In the genomic region with DNA sequence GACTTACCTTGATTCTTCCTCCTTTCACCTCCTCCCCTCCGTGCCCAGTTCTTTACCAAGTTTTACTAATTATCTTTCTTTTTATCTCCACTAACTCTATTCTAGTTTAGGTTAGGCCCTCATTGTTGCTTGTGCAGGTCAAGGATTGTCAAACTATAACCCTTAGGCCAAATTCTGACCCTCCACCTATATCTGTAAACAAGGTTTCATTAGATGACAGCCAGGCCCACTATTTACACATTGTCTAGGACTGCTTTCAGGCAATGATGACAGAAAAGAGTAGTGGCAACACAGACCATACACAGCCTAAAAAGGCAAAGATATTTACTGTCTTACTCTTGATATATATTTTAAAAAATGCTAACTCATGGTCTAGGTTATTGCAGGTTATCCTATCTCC, we compare ENCODE assay signal across 32 cellular contexts.
"Had no signal": no experiment of that assay in that cellular context is flagged by ENCODE, and none has a peak within 500 bp of the region (broad histone marks: within the 10 kb centered on the region; RNA-seq: fewer than 3 reads in every experiment).

No MANE protein-coding gene starts in this region.

- H3K9me3 ChIP-seq: ascending aorta, breast epithelium, colonic mucosa, esophagus squamous epithelium, gastroesophageal sphincter had no signal

- DNase-seq: activated CD4-positive, alpha-beta memory T cell treated with anti-CD3 and anti-CD28 coated beads for 36 hours; activated CD4-positive, alpha-beta T cell treated with anti-CD3 and anti-CD28 coated beads for 36 hours; activated CD4-positive, alpha-beta T cell treated with anti-CD3 and anti-CD28 coated beads, Interleukin-2, amount 10 ng/mL, durations not matched to agents 24 days and 14 days; activated CD4-positive, CD25-positive, alpha-beta regulatory T cell; activated CD4-positive, CD25-positive, alpha-beta regulatory T cell treated with anti-CD3 and anti-CD28 coated beads, Interleukin-2, amount 50 U/mL, for 72 hours; activated CD8-positive, alpha-beta memory T cell treated with anti-CD3 and anti-CD28 coated beads, Interleukin-2, amount 10 ng/mL, durations not matched to agents 7 days and 5 days; activated CD8-positive, alpha-beta memory T cell treated with anti-CD3 and anti-CD28 coated beads, Interleukin-2, amount 50 U/mL, for 4 hours; activated CD8-positive, alpha-beta T cell treated with anti-CD3 and anti-CD28 coated beads, Interleukin-2, amount 10 ng/mL, durations not matched to agents 7 days and 5 days; activated effector memory CD4-positive, alpha-beta T cell treated with anti-CD3 and anti-CD28 coated beads, Interleukin-2, amount 50 U/mL, for 16 hours; activated naive CD4-positive, alpha-beta T cell treated with anti-CD3 and anti-CD28 coated beads for 36 hours; activated naive CD8-positive, alpha-beta T cell treated with anti-CD3 and anti-CD28 coated beads, Interleukin-2, amount 10 ng/mL, durations not matched to agents 7 days and 5 days; activated T-cell treated with anti-CD3 and anti-CD28 coated beads, Interleukin-2, amount 50 U/mL, for 1 hour; activated T-cell treated with anti-CD3 and anti-CD28 coated beads, Interleukin-2, amount 50 U/mL, for 48 hours; central memory CD4-positive, alpha-beta T cell; cerebellar nuclear complex; colonic mucosa; effector CD8-positive, alpha-beta T cell; esophagus squamous epithelium; foreskin melanocyte; T-helper 1 cell; T-helper 17 cell had no signal

- H3K9me3 Mint-ChIP-seq: activated CD4-positive, alpha-beta memory T cell treated with anti-CD3 and anti-CD28 coated beads for 36 hours; activated CD4-positive, alpha-beta T cell treated with anti-CD3 and anti-CD28 coated beads, Interleukin-2, amount 10 ng/mL, durations not matched to agents 24 days and 14 days; activated naive CD4-positive, alpha-beta T cell treated with anti-CD3 and anti-CD28 coated beads for 36 hours; activated naive CD8-positive, alpha-beta T cell treated with anti-CD3 and anti-CD28 coated beads, Interleukin-2, amount 10 ng/mL, durations not matched to agents 7 days and 5 days; activated T-helper 1 cell treated with anti-CD3 and anti-CD28 coated beads, Interleukin-12 subunit alpha, Interleukin-12 subunit beta, Interleukin-2, Interleukin-4 antibody, amounts not matched to agents 30 ng/mL and 10 ng/mL and 1 ng/mL, durations not matched to agents 14 hours and 24 hours and 36 hours; activated T-helper 2 cell treated with anti-CD3 and anti-CD28 coated beads, Interferon-gamma antibody, Interleukin-2, Interleukin-4, amounts not matched to agents 10 μg/mL and 5 μg/mL and 100 μg/mL, durations not matched to agents 14 hours and 24 hours and 36 hours; brain had no signal

- FAIRE-seq: endometrium, endothelial cell of umbilical vein had no signal

- H3K4me1 Mint-ChIP-seq: activated CD4-positive, alpha-beta T cell treated with anti-CD3 and anti-CD28 coated beads for 36 hours; activated CD8-positive, alpha-beta memory T cell treated with anti-CD3 and anti-CD28 coated beads, Interleukin-2, amount 10 ng/mL, durations not matched to agents 7 days and 5 days; activated naive CD4-positive, alpha-beta T cell treated with anti-CD3 and anti-CD28 coated beads, Interleukin-2, amount 50 U/mL, for 24 hours; activated naive CD8-positive, alpha-beta T cell treated with anti-CD3 and anti-CD28 coated beads, Interleukin-2, amount 10 ng/mL, durations not matched to agents 7 days and 5 days; T-helper 17 cell had no signal

- ATAC-seq: activated CD4-positive, alpha-beta T cell treated with anti-CD3 and anti-CD28 coated beads for 36 hours; activated CD8-positive, alpha-beta memory T cell treated with anti-CD3 and anti-CD28 coated beads, Interleukin-2, amount 10 ng/mL, durations not matched to agents 7 days and 5 days; activated CD8-positive, alpha-beta T cell treated with anti-CD3 and anti-CD28 coated beads, Interleukin-2, amount 10 ng/mL, durations not matched to agents 7 days and 5 days; gastroesophageal sphincter; T-helper 17 cell had no signal

- H3K27me3 ChIP-seq: ascending aorta, breast epithelium, cardiac muscle cell, colonic mucosa, esophagus squamous epithelium, gastroesophageal sphincter had no signal

- H3K27me3 Mint-ChIP-seq: activated CD4-positive, alpha-beta memory T cell treated with anti-CD3 and anti-CD28 coated beads for 36 hours; activated CD8-positive, alpha-beta memory T cell treated with anti-CD3 and anti-CD28 coated beads, Interleukin-2, amount 10 ng/mL, durations not matched to agents 7 days and 5 days; T-helper 17 cell had no signal

- H3K36me3 Mint-ChIP-seq: activated CD4-positive, alpha-beta memory T cell treated with anti-CD3 and anti-CD28 coated beads for 36 hours; activated CD8-positive, alpha-beta memory T cell treated with anti-CD3 and anti-CD28 coated beads, Interleukin-2, amount 10 ng/mL, durations not matched to agents 7 days and 5 days; activated naive CD4-positive, alpha-beta T cell treated with anti-CD3 and anti-CD28 coated beads, Interleukin-2, amount 50 U/mL, for 24 hours; activated naive CD8-positive, alpha-beta T cell treated with anti-CD3 and anti-CD28 coated beads, Interleukin-2, amount 10 ng/mL, durations not matched to agents 7 days and 5 days; brain had no signal

- H3K27ac ChIP-seq: ascending aorta, breast epithelium, cardiac muscle cell, colonic mucosa, epithelial cell of prostate, esophagus squamous epithelium, gastroesophageal sphincter had no signal

- H3K4me1 ChIP-seq: ascending aorta, breast epithelium, colonic mucosa, esophagus squamous epithelium, gastroesophageal sphincter had no signal

- H3K4me3 Mint-ChIP-seq: activated CD4-positive, alpha-beta memory T cell treated with anti-CD3 and anti-CD28 coated beads for 36 hours; activated CD4-positive, alpha-beta T cell treated with anti-CD3 and anti-CD28 coated beads for 36 hours; activated CD4-positive, alpha-beta T cell treated with anti-CD3 and anti-CD28 coated beads, Interleukin-2, amount 10 ng/mL, durations not matched to agents 24 days and 14 days; activated CD8-positive, alpha-beta memory T cell treated with anti-CD3 and anti-CD28 coated beads, Interleukin-2, amount 10 ng/mL, durations not matched to agents 7 days and 5 days; activated CD8-positive, alpha-beta T cell treated with anti-CD3 and anti-CD28 coated beads, Interleukin-2, amount 10 ng/mL, durations not matched to agents 7 days and 5 days; activated naive CD4-positive, alpha-beta T cell treated with anti-CD3 and anti-CD28 coated beads for 36 hours; activated naive CD4-positive, alpha-beta T cell treated with anti-CD3 and anti-CD28 coated beads, Interleukin-2, amount 50 U/mL, for 24 hours; activated naive CD8-positive, alpha-beta T cell treated with anti-CD3 and anti-CD28 coated beads, Interleukin-2, amount 10 ng/mL, durations not matched to agents 7 days and 5 days; activated T-helper 1 cell treated with anti-CD3 and anti-CD28 coated beads, Interleukin-12 subunit alpha, Interleukin-12 subunit beta, Interleukin-2, Interleukin-4 antibody, amounts not matched to agents 30 ng/mL and 10 ng/mL and 1 ng/mL, durations not matched to agents 14 hours and 24 hours and 36 hours; brain; T-helper 17 cell had no signal

- H3K36me3 ChIP-seq: ascending aorta, breast epithelium, cardiac muscle cell, colonic mucosa, esophagus squamous epithelium, gastroesophageal sphincter had no signal

- H3K4me3 ChIP-seq: ascending aorta, breast epithelium, cardiac muscle cell, colonic mucosa, esophagus squamous epithelium, gastroesophageal sphincter had no signal

- H3K27ac Mint-ChIP-seq: activated CD4-positive, alpha-beta memory T cell treated with anti-CD3 and anti-CD28 coated beads for 36 hours; activated CD4-positive, alpha-beta T cell treated with anti-CD3 and anti-CD28 coated beads for 36 hours; activated CD4-positive, alpha-beta T cell treated with anti-CD3 and anti-CD28 coated beads, Interleukin-2, amount 10 ng/mL, durations not matched to agents 24 days and 14 days; activated CD8-positive, alpha-beta memory T cell treated with anti-CD3 and anti-CD28 coated beads, Interleukin-2, amount 10 ng/mL, durations not matched to agents 7 days and 5 days; activated CD8-positive, alpha-beta T cell treated with anti-CD3 and anti-CD28 coated beads, Interleukin-2, amount 10 ng/mL, durations not matched to agents 7 days and 5 days; activated naive CD4-positive, alpha-beta T cell treated with anti-CD3 and anti-CD28 coated beads for 36 hours; activated naive CD4-positive, alpha-beta T cell treated with anti-CD3 and anti-CD28 coated beads, Interleukin-2, amount 50 U/mL, for 24 hours; activated naive CD8-positive, alpha-beta T cell treated with anti-CD3 and anti-CD28 coated beads, Interleukin-2, amount 10 ng/mL, durations not matched to agents 7 days and 5 days; activated T-helper 1 cell treated with anti-CD3 and anti-CD28 coated beads, Interleukin-12 subunit alpha, Interleukin-12 subunit beta, Interleukin-2, Interleukin-4 antibody, amounts not matched to agents 30 ng/mL and 10 ng/mL and 1 ng/mL, durations not matched to agents 14 hours and 24 hours and 36 hours; activated T-helper 2 cell treated with anti-CD3 and anti-CD28 coated beads, Interferon-gamma antibody, Interleukin-2, Interleukin-4, amounts not matched to agents 10 μg/mL and 5 μg/mL and 100 μg/mL, durations not matched to agents 14 hours and 24 hours and 36 hours; T-helper 17 cell had no signal
